ENCODE assay signal across 8 cellular contexts in genomic region chr7:30595461-30596042, GRCh38. TPM values are rescaled to one million over a fixed set of nuclear protein-coding genes. Genes with fewer than 3 reads are reported as not detected.
DNase-seq lines count a peak whose midpoint lies in the region; ATAC-seq and TF ChIP-seq lines count a peak whose summit lies in the region.

No MANE protein-coding gene starts in this region.

- peaks cover 4 to 36% of the 10 kb centered on the region in 2 donors for H3K36me3 ChIP-seq in neuronal stem cell (replicated peaks in 1 of 2; ENCODE audit: control insufficient read depth in 2 of 2, insufficient read depth in 2 of 2, low read length in 2 of 2)

- H3K23ac ChIP-seq in neuronal stem cell (ENCODE audit: low read depth, low read length, poor library complexity), result peak overlapping the region; percentile 100

- DNase-seq in activated T-cell treated with anti-CD3 and anti-CD28 coated beads, Interleukin-2, amount 50 U/mL, for 24 hours, result no peak
- no peak for DNase-seq in activated T-cell treated with anti-CD3 and anti-CD28 coated beads, Interleukin-2, amount 50 U/mL, for 48 hours
- DNase-seq in RWPE1 (ENCODE audit: low spot score) (no peak), epithelial cell of esophagus (ENCODE audit: low read depth) (no peak), neuronal stem cell (ENCODE audit: low spot score) (peak; percentile 11), epidermal melanocyte (ENCODE audit: insufficient read length, low spot score) (no peak)

- H4K8ac ChIP-seq in neuronal stem cell (ENCODE audit: low read depth, low read length), result no peak overlapping the region

- H3K27ac Mint-ChIP-seq in activated T-cell treated with anti-CD3 and anti-CD28 coated beads, Interleukin-2, amount 50 U/mL, for 24 hours, result peak overlapping the region; percentile 99

- H3K4me1 ChIP-seq in neuronal stem cell (ENCODE audit: control insufficient read depth in 2 of 2, insufficient read depth in 1 of 2, low read depth in 1 of 2, low read length in 2 of 2), result peaks cover 1 to 5% of the 10 kb centered on the region in 2 donors

- H3K4ac ChIP-seq in neuronal stem cell (ENCODE audit: low read length), result no peak overlapping the region

- H3K4me3 Mint-ChIP-seq in activated T-cell treated with anti-CD3 and anti-CD28 coated beads, Interleukin-2, amount 50 U/mL, for 24 hours, result peak overlapping the region; percentile 99

- peak overlapping the region; percentile 92 for H3K4me3 ChIP-seq in epithelial cell of esophagus (ENCODE audit: low read length)
- peak overlapping the region; percentile 90 to 97 for H3K4me3 ChIP-seq in neuronal stem cell (ENCODE audit: low read length in 2 of 2)

- peak overlapping the region; percentile 97 for H2AFZ ChIP-seq in neuronal stem cell (ENCODE audit: low read length)

- H3K18ac ChIP-seq in neuronal stem cell (ENCODE audit: low read length), result no peak overlapping the region

- CTCF ChIA-PET in RWPE1 (lab: Yijun Ruan, JAX), result no interaction called here

- H3K4me1 Mint-ChIP-seq in activated T-cell treated with anti-CD3 and anti-CD28 coated beads, Interleukin-2, amount 50 U/mL, for 24 hours (ENCODE audit: low read depth), result peaks cover 62% of the 10 kb centered on the region

- H2AK5ac ChIP-seq in neuronal stem cell (ENCODE audit: low read depth, low read length), result no peak overlapping the region

- H2BK15ac ChIP-seq in neuronal stem cell (ENCODE audit: low read length), result no peak overlapping the region

- H3K14ac ChIP-seq in neuronal stem cell (ENCODE audit: low read length), result no peak overlapping the region

- H2BK5ac ChIP-seq in neuronal stem cell (ENCODE audit: low read length), result peak overlapping the region; percentile 93

- H4K91ac ChIP-seq in neuronal stem cell (ENCODE audit: low read depth, low read length, poor library complexity), result no peak overlapping the region

- H2BK12ac ChIP-seq in neuronal stem cell (ENCODE audit: low read length), result no peak overlapping the region

- H3K27me3 Mint-ChIP-seq in activated T-cell treated with anti-CD3 and anti-CD28 coated beads, Interleukin-2, amount 50 U/mL, for 24 hours, result no peaks in the 10 kb centered on the region

- WGBS in neuronal stem cell (ENCODE audit: extremely low coverage in 2 of 2, insufficient read length in 2 of 2, insufficient replicate concordance in 1 of 2), 2 donors, result no CpG with 5 or more reads among the region's 11 CpGs

- ATAC-seq in HG03432 (IDR thresholded peaks at IDR 0.05; ENCODE audit: unreplicated experiment) (no peak), GM18873 (IDR thresholded peaks at IDR 0.05; ENCODE audit: low FRiP score, unreplicated experiment) (no peak)

- no peak for TF ChIP-seq CTCF in RWPE1 (conservative IDR thresholded peaks at IDR 0.05; ENCODE audit: low read depth)
- no peak for TF ChIP-seq CTCF in epithelial cell of esophagus (IDR thresholded peaks at IDR 0.05; ENCODE audit: insufficient read depth, low read depth, low read length, missing control alignments)

- H3K27ac ChIP-seq in RWPE1 (peak overlapping the region; percentile 96), neuronal stem cell (replicated peaks; ENCODE audit: low read length) (no peak overlapping the region)

- H3K36me3 Mint-ChIP-seq in activated T-cell treated with anti-CD3 and anti-CD28 coated beads, Interleukin-2, amount 50 U/mL, for 24 hours (ENCODE audit: low read depth), result peaks cover 68% of the 10 kb centered on the region

- peak overlapping the region; percentile 85 for H3K4me2 ChIP-seq in neuronal stem cell (ENCODE audit: insufficient read depth, low read length, poor library complexity, severe bottlenecking)

- H3K27me3 ChIP-seq in neuronal stem cell (ENCODE audit: control insufficient read depth in 3 of 3, insufficient read depth in 3 of 3, low read depth in 1 of 3, low read length in 3 of 3), result no peaks in the 10 kb centered on the region

- H2BK120ac ChIP-seq in neuronal stem cell (ENCODE audit: low read depth, low read length), result no peak overlapping the region

- no peaks in the 10 kb centered on the region for H3K9me3 ChIP-seq in neuronal stem cell (replicated peaks in 1 of 2; ENCODE audit: control insufficient read depth in 2 of 2, insufficient read depth in 1 of 2, low read depth in 1 of 2, low read length in 2 of 2)

- H3K9ac ChIP-seq in neuronal stem cell (ENCODE audit: low read depth, low read length, poor library complexity), result peak overlapping the region; percentile 98

- H3K9me3 Mint-ChIP-seq in activated T-cell treated with anti-CD3 and anti-CD28 coated beads, Interleukin-2, amount 50 U/mL, for 24 hours, result no peaks in the 10 kb centered on the region

- H3K79me1 ChIP-seq in neuronal stem cell (ENCODE audit: low read depth, low read length), result peaks cover 8% of the 10 kb centered on the region

- POLR2A ChIA-PET in RWPE1 (lab: Yijun Ruan, JAX; ENCODE audit: low non-redundant PET), result no interaction called here

RNA-seq across cellular contexts. Expression of gene GARS1, which starts 0.9 kb away (rescaled TPM):
- 102 TPM for polyA plus RNA-seq in neuronal stem cell (2013, experiment 1 of 2)
- 101 TPM for polyA plus RNA-seq in neuronal stem cell (2013, experiment 2 of 2)
